Comparison of ENCODE assay signal across 19 cellular contexts in the genomic region with DNA sequence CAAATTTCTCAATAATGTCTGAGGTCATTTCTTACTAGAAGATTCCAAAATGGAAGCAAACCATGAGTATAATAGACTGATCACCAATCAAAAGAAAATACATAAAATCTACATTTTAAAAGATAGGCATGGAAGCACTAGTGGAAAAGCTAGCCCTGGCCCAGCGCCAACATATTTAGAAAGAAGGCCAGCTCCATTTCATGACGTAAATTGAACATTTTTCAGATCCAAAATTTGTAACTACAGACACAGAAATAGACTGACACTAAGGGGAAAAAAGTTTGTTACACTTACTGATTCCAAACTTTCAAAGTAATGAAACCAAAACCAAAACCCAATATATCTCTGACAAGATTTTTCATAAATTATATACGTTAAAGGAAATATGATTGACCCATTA.
"Had no signal": no experiment of that assay in that cellular context is flagged by ENCODE, and none has a peak within 500 bp of the region (broad histone marks: within the 10 kb centered on the region; RNA-seq: fewer than 3 reads in every experiment).

No MANE protein-coding gene starts in this region.

- H3K27ac ChIP-seq: body of pancreas, esophagus squamous epithelium, SJSA1 had no signal

- ATAC-seq: activated naive CD4-positive, alpha-beta T cell treated with anti-CD3 and anti-CD28 coated beads, Interleukin-2, amount 50 U/mL, for 72 hours; activated T-cell treated with anti-CD3 and anti-CD28 coated beads, Interleukin-2, amount 50 U/mL, for 72 hours; body of pancreas; natural killer cell treated with Interleukin-12 subunit alpha and Interleukin-12 subunit beta and Interleukin-15 and Interleukin-18, amount 100 ng/mL, for 72 hours; stimulated activated memory B cell treated with anti-CD40 and anti-IgM and Interleukin-4, amounts not matched to agents 10 μg/mL and 1 μg/mL and 100 μg/mL, for 72 hours had no signal

- DNase-seq: activated B cell treated with CpG ODN at 0.5 μM for 24 hours; activated CD4-positive, alpha-beta T cell treated with anti-CD3 and anti-CD28 coated beads, Interleukin-2, amount 10 ng/mL, durations not matched to agents 24 days and 14 days; activated CD8-positive, alpha-beta memory T cell treated with anti-CD3 and anti-CD28 coated beads, Interleukin-2, amount 50 U/mL, for 48 hours; activated gamma-delta T cell; activated T-cell treated with anti-CD3 and anti-CD28 coated beads, Interleukin-2, amount 50 U/mL, for 72 hours; amniotic stem cell; central memory CD4-positive, alpha-beta T cell; effector CD8-positive, alpha-beta T cell; esophagus squamous epithelium; hypothalamus; kidney; mesendoderm; stimulated activated CD4-positive, alpha-beta T cell treated with anti-CD3 and anti-CD28 coated beads, Interleukin-2, amount 100 ng/mL, for 48 hours; trophoblast cell had no signal

- H3K4me3 ChIP-seq: body of pancreas, esophagus squamous epithelium, SJSA1 had no signal

- H3K36me3 ChIP-seq: esophagus squamous epithelium, SJSA1 had no signal

- H3K27me3 ChIP-seq: body of pancreas, esophagus squamous epithelium, SJSA1 had no signal

- H3K4me1 ChIP-seq: body of pancreas, esophagus squamous epithelium, SJSA1 had no signal

- H3K9me3 ChIP-seq: body of pancreas, esophagus squamous epithelium, SJSA1 had no signal
